Comparison of ENCODE assay signal across 8 cellular contexts in the genomic region with DNA sequence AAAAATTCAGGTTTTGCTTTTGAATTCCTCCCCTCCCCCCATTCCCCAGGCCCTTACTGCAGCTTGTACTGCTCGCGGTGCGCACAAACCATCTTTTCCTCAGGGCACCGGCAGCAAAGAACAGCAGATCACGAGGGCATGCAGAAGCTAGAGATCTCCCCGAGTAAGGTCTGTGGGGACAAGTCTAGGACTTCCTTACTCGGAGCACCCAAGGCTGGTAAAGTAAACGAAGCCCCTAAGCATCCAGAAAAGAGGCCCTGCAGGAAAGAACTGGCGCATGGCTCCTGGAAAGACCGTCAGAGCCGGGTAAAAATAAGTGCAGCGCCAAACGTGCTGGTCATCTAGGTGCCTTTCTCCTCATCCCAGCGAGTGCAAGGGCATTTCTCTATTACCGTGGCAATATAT. TPM values are rescaled to one million over a fixed set of nuclear protein-coding genes. Genes with fewer than 3 reads are reported as not detected.
DNase-seq lines count a peak whose midpoint lies in the region; ATAC-seq, FAIRE-seq and TF ChIP-seq lines count a peak whose summit lies in the region.

No MANE protein-coding gene starts in this region.

- peak overlapping the region; percentile 71 for H3K27ac Mint-ChIP-seq in nephron progenitor cell

- peaks cover 4 to 14% of the 10 kb centered on the region in 2 donors for H3K4me1 ChIP-seq in thyroid gland

- H3K36me3 ChIP-seq in thyroid gland, result peaks cover 14 to 22% of the 10 kb centered on the region in 2 donors

- no peaks in the 10 kb centered on the region for H3K27me3 Mint-ChIP-seq in nephron progenitor cell (ENCODE audit: low read depth, poor library complexity)

- H3K27me3 ChIP-seq in thyroid gland, result no peaks in the 10 kb centered on the region

- no peaks in the 10 kb centered on the region for H3K9me3 ChIP-seq in thyroid gland

- TF ChIP-seq POLR2A in GM12892 (IDR thresholded peaks at IDR 0.05; ENCODE audit: low read depth, low read length), result peak; percentile 21; the same call in 1 of the 2 replicates
- peak in 1 of 2 donors; percentile 18 for TF ChIP-seq POLR2A in thyroid gland (IDR thresholded peaks at IDR 0.05)

- H3K36me3 Mint-ChIP-seq in nephron progenitor cell (ENCODE audit: low read depth), result peaks cover 32% of the 10 kb centered on the region

- H3K9me3 Mint-ChIP-seq in nephron progenitor cell, result peaks cover 9% of the 10 kb centered on the region

- peak overlapping the region; percentile 93 for H3K4me3 Mint-ChIP-seq in nephron progenitor cell

- DNase-seq in GM12892 (ENCODE audit: insufficient read length), result no peak
- peak; percentile 48 for DNase-seq in NOMO-1 treated with DMSO at 0.1 percent for 48 hours (lab: John Stamatoyannopoulos, UW; ENCODE audit: unreplicated experiment)
- peak; percentile 18 for DNase-seq in activated T-helper 9 cell treated with anti-CD3 and anti-CD28 coated beads, Interleukin-2, amount 50 U/mL, for 16 hours (ENCODE audit: low read depth)
- peak; percentile 63 for DNase-seq in fibroblast of villous mesenchyme (ENCODE audit: low read depth)
- peak; percentile 21 for DNase-seq in nephron progenitor cell
- peak; percentile 53 to 56 for DNase-seq in thyroid gland

- H3K4me3 ChIP-seq in fibroblast of villous mesenchyme (ENCODE audit: low read depth, low read length) (peak overlapping the region; percentile 98), thyroid gland (replicated peaks in 1 of 3) (peak overlapping the region; percentile 72 to 85 (median 76))

- peaks cover 42% of the 10 kb centered on the region for H3K4me1 Mint-ChIP-seq in nephron progenitor cell

- peak; percentile 67 for FAIRE-seq in GM12892 (lab: Jason Lieb, UNC)

- peak; percentile 20 for ATAC-seq in HG02970 (IDR thresholded peaks at IDR 0.05; ENCODE audit: low FRiP score, unreplicated experiment)

- 1 to 2% methylated on average over 15 of the region's 15 CpGs for WGBS in thyroid gland, 2 donors

- intact Hi-C loops in thyroid gland (cut with DNase I), result no loop called here

- TF ChIP-seq CTCF in 22Rv1 (IDR thresholded peaks at IDR 0.05), result no peak
- TF ChIP-seq CTCF in fibroblast of villous mesenchyme (IDR thresholded peaks at IDR 0.05; ENCODE audit: insufficient read depth, low read depth, low read length), result no peak
- no peak for TF ChIP-seq CTCF in nephron progenitor cell (IDR thresholded peaks at IDR 0.05)
- TF ChIP-seq CTCF in thyroid gland (IDR thresholded peaks at IDR 0.05), result no peak

- H3K27ac ChIP-seq in 22Rv1, result peak overlapping the region; percentile 83
- peak overlapping the region; percentile 92 to 99 (median 96) for H3K27ac ChIP-seq in thyroid gland

RNA-seq across cellular contexts. Expression of a gene that starts 0.7 kb away (rescaled TPM):
- polyA plus RNA-seq in GM12892 (2012; ENCODE audit: missing spikeins), result 1,146 TPM
- total RNA-seq in fibroblast of villous mesenchyme (525 and 613 TPM in 2 replicates), thyroid gland (100 to 1,000 TPM; 338 to 531 (median 407) TPM)

RNA-seq across cellular contexts. Expression of a gene that starts 52.3 kb away (rescaled TPM):
- not detected for polyA plus RNA-seq in GM12892 (2012; ENCODE audit: missing spikeins)
- total RNA-seq in fibroblast of villous mesenchyme (not detected in 2 replicates), thyroid gland (not detected)
